ENCODE assay signal across 12 cellular contexts in the genomic region with DNA sequence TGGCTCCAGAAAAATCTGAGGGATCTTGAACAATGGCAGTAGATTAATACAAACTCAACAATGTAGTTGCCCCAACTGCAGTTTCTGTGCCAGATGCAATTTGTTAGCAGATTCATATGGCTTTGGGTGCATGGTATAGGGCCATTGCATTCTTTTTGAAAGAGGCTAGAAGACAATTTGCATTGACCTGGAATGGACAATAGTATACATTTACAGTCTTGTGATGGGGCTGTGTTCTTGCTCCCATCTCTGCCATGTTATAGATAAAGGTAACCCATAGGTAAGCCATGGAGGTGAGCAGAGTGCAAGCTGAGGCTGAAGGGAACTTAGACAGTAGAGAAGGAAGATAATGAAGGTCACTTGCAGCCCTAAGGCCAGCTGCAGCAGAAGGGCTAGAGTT. TPM values are rescaled to one million over a fixed set of nuclear protein-coding genes. Genes with fewer than 3 reads are reported as not detected.
"Had no signal": no experiment of that assay in that cellular context is flagged by ENCODE, and none has a peak within 500 bp of the region (broad histone marks: within the 10 kb centered on the region; RNA-seq: fewer than 3 reads in every experiment).

No MANE protein-coding gene starts in this region.

- H3K4me3 ChIP-seq: GM23248, HAP-1 had no signal

- H3K4me2 ChIP-seq: KMS-11 had no signal

- H3K9ac ChIP-seq: GM23248, KMS-11 had no signal

- H3K9me3 ChIP-seq: HAP-1 had no signal

- H3K4me1 Mint-ChIP-seq: IgD-negative memory B cell had no signal

- DNase-seq: GM23248, GOT3, H7, KBM-7 had no signal

- H3K36me3 ChIP-seq: HAP-1 had no signal

- H3K4me1 ChIP-seq: HAP-1 had no signal

- H3K4me3 Mint-ChIP-seq: IgD-negative memory B cell had no signal

- H2AFZ ChIP-seq: GM23248 had no signal

- H3K27ac Mint-ChIP-seq: IgD-negative memory B cell had no signal

- H3K27ac ChIP-seq: GM23248, HL-60, KMS-11 had no signal

- ATAC-seq: HCT116, HepG2 had no signal

- H3K36me3 Mint-ChIP-seq: IgD-negative memory B cell had no signal

RNA-seq across cellular contexts. Expression of gene DIO3, which starts 50.1 kb away (rescaled TPM):
- total RNA-seq: GM23248, H4, HepG2, HT1080 had no signal
